ENCODE assay signal across 1 cellular context in the genomic region with DNA sequence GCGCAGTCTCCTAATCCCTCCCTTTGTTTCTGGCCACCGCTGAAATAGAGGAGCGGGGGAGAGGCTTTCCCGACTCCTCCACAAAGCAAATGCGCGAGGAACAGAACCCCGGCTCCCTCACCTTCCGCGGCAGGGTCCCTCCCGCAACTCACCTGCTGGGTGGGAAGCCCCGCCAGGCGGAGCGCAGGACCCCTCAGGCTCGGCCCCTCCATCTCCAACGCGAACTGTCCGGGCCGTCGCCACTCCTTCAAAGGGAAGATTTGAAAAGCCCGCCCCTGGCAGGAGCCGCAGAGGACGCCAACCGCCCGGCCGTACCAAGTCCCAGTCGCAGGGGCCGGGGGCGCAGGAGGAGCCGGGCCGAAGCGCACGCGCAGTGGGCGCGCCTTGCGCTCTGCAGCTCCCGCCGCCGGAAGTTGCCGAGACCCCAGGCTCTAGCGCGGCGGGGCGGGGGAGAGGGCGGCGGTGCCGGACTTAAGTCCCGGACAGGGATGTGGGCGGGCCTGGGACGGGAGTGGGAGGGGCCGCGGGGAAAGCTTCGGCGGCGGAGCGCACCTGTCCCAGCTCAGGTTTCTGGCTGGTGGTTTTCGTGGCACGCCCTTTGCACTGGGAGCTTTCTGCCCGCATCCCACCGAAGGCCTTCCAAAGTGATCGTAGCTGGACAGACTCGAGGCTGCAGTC.
TF ChIP-seq lines count a peak whose summit lies in the region.

A gene with protein sequence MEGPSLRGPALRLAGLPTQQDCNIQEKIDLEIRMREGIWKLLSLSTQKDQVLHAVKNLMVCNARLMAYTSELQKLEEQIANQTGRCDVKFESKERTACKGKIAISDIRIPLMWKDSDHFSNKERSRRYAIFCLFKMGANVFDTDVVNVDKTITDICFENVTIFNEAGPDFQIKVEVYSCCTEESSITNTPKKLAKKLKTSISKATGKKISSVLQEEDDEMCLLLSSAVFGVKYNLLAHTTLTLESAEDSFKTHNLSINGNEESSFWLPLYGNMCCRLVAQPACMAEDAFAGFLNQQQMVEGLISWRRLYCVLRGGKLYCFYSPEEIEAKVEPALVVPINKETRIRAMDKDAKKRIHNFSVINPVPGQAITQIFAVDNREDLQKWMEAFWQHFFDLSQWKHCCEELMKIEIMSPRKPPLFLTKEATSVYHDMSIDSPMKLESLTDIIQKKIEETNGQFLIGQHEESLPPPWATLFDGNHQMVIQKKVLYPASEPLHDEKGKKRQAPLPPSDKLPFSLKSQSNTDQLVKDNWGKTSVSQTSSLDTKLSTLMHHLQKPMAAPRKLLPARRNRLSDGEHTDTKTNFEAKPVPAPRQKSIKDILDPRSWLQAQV (minus strand): TSS at position 446 of the 678 bp plus-strand sequence. CDS start 234 bp downstream, at position 212.

TF ChIP-seq in H1, 55 proteins besides CTCF, POLR2A, EP300 and RAD21 (continued from another document):
- TF ChIP-seq, protein P1, sequence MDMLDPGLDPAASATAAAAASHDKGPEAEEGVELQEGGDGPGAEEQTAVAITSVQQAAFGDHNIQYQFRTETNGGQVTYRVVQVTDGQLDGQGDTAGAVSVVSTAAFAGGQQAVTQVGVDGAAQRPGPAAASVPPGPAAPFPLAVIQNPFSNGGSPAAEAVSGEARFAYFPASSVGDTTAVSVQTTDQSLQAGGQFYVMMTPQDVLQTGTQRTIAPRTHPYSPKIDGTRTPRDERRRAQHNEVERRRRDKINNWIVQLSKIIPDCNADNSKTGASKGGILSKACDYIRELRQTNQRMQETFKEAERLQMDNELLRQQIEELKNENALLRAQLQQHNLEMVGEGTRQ (IDR thresholded peaks at IDR 0.05; ENCODE audit: low read length): no peak
- TF ChIP-seq, protein P2, sequence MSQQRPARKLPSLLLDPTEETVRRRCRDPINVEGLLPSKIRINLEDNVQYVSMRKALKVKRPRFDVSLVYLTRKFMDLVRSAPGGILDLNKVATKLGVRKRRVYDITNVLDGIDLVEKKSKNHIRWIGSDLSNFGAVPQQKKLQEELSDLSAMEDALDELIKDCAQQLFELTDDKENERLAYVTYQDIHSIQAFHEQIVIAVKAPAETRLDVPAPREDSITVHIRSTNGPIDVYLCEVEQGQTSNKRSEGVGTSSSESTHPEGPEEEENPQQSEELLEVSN (IDR thresholded peaks at IDR 0.05): peak; percentile 67
- no peak for TF ChIP-seq SRF (IDR thresholded peaks at IDR 0.05; ENCODE audit: low read depth, low read length)
- TF ChIP-seq PHF8 (conservative IDR thresholded peaks at IDR 0.05; ENCODE audit: low read depth, low read length): peak; percentile 75
- no peak; the same call in none of the 2 replicates for TF ChIP-seq SP4 (IDR thresholded peaks at IDR 0.05; ENCODE audit: low read length)
- no peak for TF ChIP-seq FOSL1 (IDR thresholded peaks at IDR 0.05; ENCODE audit: insufficient read depth, low read depth, low read length)
- TF ChIP-seq HDAC6 (IDR thresholded peaks at IDR 0.05; ENCODE audit: low read depth, low read length): no peak
- no peak for TF ChIP-seq NANOG (IDR thresholded peaks at IDR 0.05; ENCODE audit: insufficient read depth, low read depth, low read length, poor library complexity, severe bottlenecking)
- TF ChIP-seq TEAD4 (IDR thresholded peaks at IDR 0.05; ENCODE audit: low read depth, low read length): no peak
- no peak for TF ChIP-seq SUZ12 (IDR thresholded peaks at IDR 0.05; ENCODE audit: low read length)
- TF ChIP-seq TBP (IDR thresholded peaks at IDR 0.05; ENCODE audit: low read depth, low read length): peak; percentile 43; the same call in 1 of the 2 replicates
- TF ChIP-seq RNF2 (IDR thresholded peaks at IDR 0.05; ENCODE audit: borderline replicate concordance, low read depth, low read length, missing control alignments, poor library complexity, severe bottlenecking): no peak
- TF ChIP-seq, protein P3, sequence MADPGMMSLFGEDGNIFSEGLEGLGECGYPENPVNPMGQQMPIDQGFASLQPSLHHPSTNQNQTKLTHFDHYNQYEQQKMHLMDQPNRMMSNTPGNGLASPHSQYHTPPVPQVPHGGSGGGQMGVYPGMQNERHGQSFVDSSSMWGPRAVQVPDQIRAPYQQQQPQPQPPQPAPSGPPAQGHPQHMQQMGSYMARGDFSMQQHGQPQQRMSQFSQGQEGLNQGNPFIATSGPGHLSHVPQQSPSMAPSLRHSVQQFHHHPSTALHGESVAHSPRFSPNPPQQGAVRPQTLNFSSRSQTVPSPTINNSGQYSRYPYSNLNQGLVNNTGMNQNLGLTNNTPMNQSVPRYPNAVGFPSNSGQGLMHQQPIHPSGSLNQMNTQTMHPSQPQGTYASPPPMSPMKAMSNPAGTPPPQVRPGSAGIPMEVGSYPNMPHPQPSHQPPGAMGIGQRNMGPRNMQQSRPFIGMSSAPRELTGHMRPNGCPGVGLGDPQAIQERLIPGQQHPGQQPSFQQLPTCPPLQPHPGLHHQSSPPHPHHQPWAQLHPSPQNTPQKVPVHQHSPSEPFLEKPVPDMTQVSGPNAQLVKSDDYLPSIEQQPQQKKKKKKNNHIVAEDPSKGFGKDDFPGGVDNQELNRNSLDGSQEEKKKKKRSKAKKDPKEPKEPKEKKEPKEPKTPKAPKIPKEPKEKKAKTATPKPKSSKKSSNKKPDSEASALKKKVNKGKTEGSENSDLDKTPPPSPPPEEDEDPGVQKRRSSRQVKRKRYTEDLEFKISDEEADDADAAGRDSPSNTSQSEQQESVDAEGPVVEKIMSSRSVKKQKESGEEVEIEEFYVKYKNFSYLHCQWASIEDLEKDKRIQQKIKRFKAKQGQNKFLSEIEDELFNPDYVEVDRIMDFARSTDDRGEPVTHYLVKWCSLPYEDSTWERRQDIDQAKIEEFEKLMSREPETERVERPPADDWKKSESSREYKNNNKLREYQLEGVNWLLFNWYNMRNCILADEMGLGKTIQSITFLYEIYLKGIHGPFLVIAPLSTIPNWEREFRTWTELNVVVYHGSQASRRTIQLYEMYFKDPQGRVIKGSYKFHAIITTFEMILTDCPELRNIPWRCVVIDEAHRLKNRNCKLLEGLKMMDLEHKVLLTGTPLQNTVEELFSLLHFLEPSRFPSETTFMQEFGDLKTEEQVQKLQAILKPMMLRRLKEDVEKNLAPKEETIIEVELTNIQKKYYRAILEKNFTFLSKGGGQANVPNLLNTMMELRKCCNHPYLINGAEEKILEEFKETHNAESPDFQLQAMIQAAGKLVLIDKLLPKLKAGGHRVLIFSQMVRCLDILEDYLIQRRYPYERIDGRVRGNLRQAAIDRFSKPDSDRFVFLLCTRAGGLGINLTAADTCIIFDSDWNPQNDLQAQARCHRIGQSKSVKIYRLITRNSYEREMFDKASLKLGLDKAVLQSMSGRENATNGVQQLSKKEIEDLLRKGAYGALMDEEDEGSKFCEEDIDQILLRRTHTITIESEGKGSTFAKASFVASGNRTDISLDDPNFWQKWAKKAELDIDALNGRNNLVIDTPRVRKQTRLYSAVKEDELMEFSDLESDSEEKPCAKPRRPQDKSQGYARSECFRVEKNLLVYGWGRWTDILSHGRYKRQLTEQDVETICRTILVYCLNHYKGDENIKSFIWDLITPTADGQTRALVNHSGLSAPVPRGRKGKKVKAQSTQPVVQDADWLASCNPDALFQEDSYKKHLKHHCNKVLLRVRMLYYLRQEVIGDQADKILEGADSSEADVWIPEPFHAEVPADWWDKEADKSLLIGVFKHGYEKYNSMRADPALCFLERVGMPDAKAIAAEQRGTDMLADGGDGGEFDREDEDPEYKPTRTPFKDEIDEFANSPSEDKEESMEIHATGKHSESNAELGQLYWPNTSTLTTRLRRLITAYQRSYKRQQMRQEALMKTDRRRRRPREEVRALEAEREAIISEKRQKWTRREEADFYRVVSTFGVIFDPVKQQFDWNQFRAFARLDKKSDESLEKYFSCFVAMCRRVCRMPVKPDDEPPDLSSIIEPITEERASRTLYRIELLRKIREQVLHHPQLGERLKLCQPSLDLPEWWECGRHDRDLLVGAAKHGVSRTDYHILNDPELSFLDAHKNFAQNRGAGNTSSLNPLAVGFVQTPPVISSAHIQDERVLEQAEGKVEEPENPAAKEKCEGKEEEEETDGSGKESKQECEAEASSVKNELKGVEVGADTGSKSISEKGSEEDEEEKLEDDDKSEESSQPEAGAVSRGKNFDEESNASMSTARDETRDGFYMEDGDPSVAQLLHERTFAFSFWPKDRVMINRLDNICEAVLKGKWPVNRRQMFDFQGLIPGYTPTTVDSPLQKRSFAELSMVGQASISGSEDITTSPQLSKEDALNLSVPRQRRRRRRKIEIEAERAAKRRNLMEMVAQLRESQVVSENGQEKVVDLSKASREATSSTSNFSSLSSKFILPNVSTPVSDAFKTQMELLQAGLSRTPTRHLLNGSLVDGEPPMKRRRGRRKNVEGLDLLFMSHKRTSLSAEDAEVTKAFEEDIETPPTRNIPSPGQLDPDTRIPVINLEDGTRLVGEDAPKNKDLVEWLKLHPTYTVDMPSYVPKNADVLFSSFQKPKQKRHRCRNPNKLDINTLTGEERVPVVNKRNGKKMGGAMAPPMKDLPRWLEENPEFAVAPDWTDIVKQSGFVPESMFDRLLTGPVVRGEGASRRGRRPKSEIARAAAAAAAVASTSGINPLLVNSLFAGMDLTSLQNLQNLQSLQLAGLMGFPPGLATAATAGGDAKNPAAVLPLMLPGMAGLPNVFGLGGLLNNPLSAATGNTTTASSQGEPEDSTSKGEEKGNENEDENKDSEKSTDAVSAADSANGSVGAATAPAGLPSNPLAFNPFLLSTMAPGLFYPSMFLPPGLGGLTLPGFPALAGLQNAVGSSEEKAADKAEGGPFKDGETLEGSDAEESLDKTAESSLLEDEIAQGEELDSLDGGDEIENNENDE (IDR thresholded peaks at IDR 0.05; ENCODE audit: insufficient replicate concordance, low read length): no peak
- TF ChIP-seq CBX5 (IDR thresholded peaks at IDR 0.05; ENCODE audit: low read depth, low read length): no peak
- TF ChIP-seq GTF2F1 (IDR thresholded peaks at IDR 0.05; ENCODE audit: borderline replicate concordance, low read depth, low read length): no peak
- TF ChIP-seq JUND (IDR thresholded peaks at IDR 0.05; ENCODE audit: low read length): peak; percentile 62; the same call in 1 of the 2 replicates
- TF ChIP-seq TCF12 (IDR thresholded peaks at IDR 0.05; ENCODE audit: low read depth, low read length): peak; percentile 40; the same call in 1 of the 2 replicates
- peak; percentile 55; the same call in 1 of the 2 replicates for TF ChIP-seq GABPA (IDR thresholded peaks at IDR 0.05; ENCODE audit: borderline replicate concordance, insufficient read depth, low read length)
- TF ChIP-seq SIN3A (conservative IDR thresholded peaks at IDR 0.05 in 1 of 2, IDR thresholded peaks at IDR 0.05 in 1 of 2; ENCODE audit: low read depth in 1 of 2, low read length in 2 of 2): peak; percentile 30 to 91; a peak in 1 of 4 replicates
- TF ChIP-seq BACH1 (IDR thresholded peaks at IDR 0.05; ENCODE audit: low read length): no peak
- TF ChIP-seq SP2 (IDR thresholded peaks at IDR 0.05; ENCODE audit: low read length): no peak
- TF ChIP-seq POLR2AphosphoS5 (IDR thresholded peaks at IDR 0.05; ENCODE audit: low read depth, low read length): peak; percentile 32; the same call in 1 of the 2 replicates
- TF ChIP-seq ZNF274 (IDR thresholded peaks at IDR 0.05; ENCODE audit: borderline replicate concordance, extremely low read depth, low read length): no peak
- TF ChIP-seq SIX5 (IDR thresholded peaks at IDR 0.05; ENCODE audit: low read depth, low read length): no peak; the same call in 1 of the 2 replicates
- TF ChIP-seq RBBP5 (IDR thresholded peaks at IDR 0.05; ENCODE audit: borderline replicate concordance, low read depth, low read length): 0 out of 2 replicates have a peak, but pooled peaks have one; percentile 28
- TF ChIP-seq SAP30 (IDR thresholded peaks at IDR 0.05; ENCODE audit: insufficient read depth, insufficient replicate concordance, low read length): no peak
- no peak for TF ChIP-seq BRCA1 (IDR thresholded peaks at IDR 0.05; ENCODE audit: low read depth, low read length)
- no peak for TF ChIP-seq ASH2L (IDR thresholded peaks at IDR 0.05; ENCODE audit: low read length)
- TF ChIP-seq CHD1 (IDR thresholded peaks at IDR 0.05; ENCODE audit: low read depth, low read length): peak; percentile 75; the same call in 1 of the 2 replicates
- TF ChIP-seq BCL11A (IDR thresholded peaks at IDR 0.05; ENCODE audit: low read depth in 2 of 2, low read length in 2 of 2): no peak
- 0 out of 2 replicates have a peak, but pooled peaks have one; percentile 49 for TF ChIP-seq EGR1 (IDR thresholded peaks at IDR 0.05; ENCODE audit: borderline replicate concordance, low read depth, low read length)
- TF ChIP-seq SP1 (IDR thresholded peaks at IDR 0.05; ENCODE audit: low read depth, low read length): peak; percentile 91
- TF ChIP-seq CREB1 (IDR thresholded peaks at IDR 0.05): no peak
- TF ChIP-seq NRF1 (IDR thresholded peaks at IDR 0.05; ENCODE audit: low read depth, low read length): peak; percentile 62
- TF ChIP-seq, protein P4, sequence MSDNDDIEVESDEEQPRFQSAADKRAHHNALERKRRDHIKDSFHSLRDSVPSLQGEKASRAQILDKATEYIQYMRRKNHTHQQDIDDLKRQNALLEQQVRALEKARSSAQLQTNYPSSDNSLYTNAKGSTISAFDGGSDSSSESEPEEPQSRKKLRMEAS (IDR thresholded peaks at IDR 0.05): peak; percentile 67
- TF ChIP-seq CEBPB (IDR thresholded peaks at IDR 0.05; ENCODE audit: low read depth, low read length): no peak
- no peak for TF ChIP-seq KDM5A (IDR thresholded peaks at IDR 0.05; ENCODE audit: low read length)
- TF ChIP-seq RXRA (IDR thresholded peaks at IDR 0.05; ENCODE audit: insufficient read depth, low read depth, low read length): no peak
- TF ChIP-seq POU5F1 (IDR thresholded peaks at IDR 0.05; ENCODE audit: low read depth, low read length): no peak
- peak; percentile 83 for TF ChIP-seq TAF1 (IDR thresholded peaks at IDR 0.05; ENCODE audit: low read depth, low read length)
- TF ChIP-seq JUN (IDR thresholded peaks at IDR 0.05; ENCODE audit: low read depth, low read length): no peak; the same call in 1 of the 2 replicates
- TF ChIP-seq CBX8 (IDR thresholded peaks at IDR 0.05; ENCODE audit: borderline replicate concordance, low read depth, low read length): no peak
- no peak for TF ChIP-seq RFX5 (IDR thresholded peaks at IDR 0.05; ENCODE audit: borderline replicate concordance, low read depth, low read length)
- TF ChIP-seq YY1 (IDR thresholded peaks at IDR 0.05; ENCODE audit: low read depth, low read length): no peak
- TF ChIP-seq, protein P5, sequence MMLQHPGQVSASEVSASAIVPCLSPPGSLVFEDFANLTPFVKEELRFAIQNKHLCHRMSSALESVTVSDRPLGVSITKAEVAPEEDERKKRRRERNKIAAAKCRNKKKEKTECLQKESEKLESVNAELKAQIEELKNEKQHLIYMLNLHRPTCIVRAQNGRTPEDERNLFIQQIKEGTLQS (IDR thresholded peaks at IDR 0.05; ENCODE audit: insufficient read depth, low read depth, low read length): no peak
- peak; percentile 99 for TF ChIP-seq KDM4A (IDR thresholded peaks at IDR 0.05; ENCODE audit: low read depth, low read length, severe bottlenecking)
- TF ChIP-seq CTBP2 (IDR thresholded peaks at IDR 0.05; ENCODE audit: borderline replicate concordance, insufficient read depth, insufficient read length, low read length): no peak
- 0 out of 4 replicates have a peak, but pooled peaks of 1 of the 2 experiments have one; percentile 73 for TF ChIP-seq HDAC2 (IDR thresholded peaks at IDR 0.05; ENCODE audit: borderline replicate concordance in 1 of 2, low read depth in 2 of 2, low read length in 2 of 2)
- no peak for TF ChIP-seq EZH2 (IDR thresholded peaks at IDR 0.05; ENCODE audit: low read depth, low read length, severe bottlenecking)
- no peak for TF ChIP-seq CHD2 (IDR thresholded peaks at IDR 0.05; ENCODE audit: low read length)
- peak; percentile 76 for TF ChIP-seq TAF7 (optimal IDR thresholded peaks at IDR 0.05; ENCODE audit: borderline replicate concordance, low read depth, low read length)
- 0 out of 2 replicates have a peak, but pooled peaks have one; percentile 17 for TF ChIP-seq KDM1A (IDR thresholded peaks at IDR 0.05; ENCODE audit: borderline replicate concordance, low read length)
- no peak for TF ChIP-seq MAFK (IDR thresholded peaks at IDR 0.05; ENCODE audit: low read depth, low read length)
TF ChIP-seq in H1: peak in this region for 19.
